In genomic region chr14:87405563-87405962, GRCh38 we compare ENCODE assay signal across 32 cellular contexts.
"Had no signal": no experiment of that assay in that cellular context is flagged by ENCODE, and none has a peak within 500 bp of the region (broad histone marks: within the 10 kb centered on the region; RNA-seq: fewer than 3 reads in every experiment).

No MANE protein-coding gene starts in this region.

- H3K27me3 Mint-ChIP-seq: activated CD4-positive, alpha-beta memory T cell treated with anti-CD3 and anti-CD28 coated beads, Interleukin-2, amount 10 ng/mL, durations not matched to agents 7 days and 5 days; activated CD4-positive, alpha-beta T cell treated with anti-CD3 and anti-CD28 coated beads, Interleukin-2, amount 10 ng/mL, durations not matched to agents 7 days and 5 days; activated naive CD4-positive, alpha-beta T cell treated with anti-CD3 and anti-CD28 coated beads, Interleukin-2, amount 10 ng/mL, durations not matched to agents 7 days and 5 days; activated naive CD8-positive, alpha-beta T cell treated with anti-CD3 and anti-CD28 coated beads, Interleukin-2, amount 10 ng/mL, durations not matched to agents 7 days and 5 days; activated T-cell treated with anti-CD3 and anti-CD28 coated beads, Interleukin-2, amount 50 U/mL, for 24 hours; brain; dendritic cell treated with granulocyte-macrophage colony-stimulating factor and Interleukin-4, amounts not matched to agents 40 ng/mL and 50 ng/mL, for 4 days had no signal

- DNase-seq: activated CD4-positive, alpha-beta memory T cell treated with anti-CD3 and anti-CD28 coated beads, Interleukin-2, amount 10 ng/mL, durations not matched to agents 7 days and 5 days; activated CD4-positive, alpha-beta T cell treated with anti-CD3 and anti-CD28 coated beads for 1 hour; activated CD4-positive, alpha-beta T cell treated with anti-CD3 and anti-CD28 coated beads for 4 hours; activated CD4-positive, alpha-beta T cell treated with anti-CD3 and anti-CD28 coated beads, Interleukin-2, amount 10 ng/mL, durations not matched to agents 7 days and 5 days; activated CD4-positive, alpha-beta T cell treated with anti-CD3 and anti-CD28 coated beads, Interleukin-2, amount 50 U/mL, for 4 hours; activated CD8-positive, alpha-beta memory T cell treated with anti-CD3 and anti-CD28 coated beads, Interleukin-2, amount 50 U/mL, for 48 hours; activated gamma-delta T cell; activated naive CD4-positive, alpha-beta T cell; activated naive CD4-positive, alpha-beta T cell treated with anti-CD3 and anti-CD28 coated beads, Interleukin-2, amount 10 ng/mL, durations not matched to agents 7 days and 5 days; activated naive CD8-positive, alpha-beta T cell treated with anti-CD3 and anti-CD28 coated beads, Interleukin-2, amount 10 ng/mL, durations not matched to agents 7 days and 5 days; activated T-cell treated with anti-CD3 and anti-CD28 coated beads for 4 hours; activated T-cell treated with anti-CD3 and anti-CD28 coated beads, Interleukin-2, amount 50 U/mL, for 24 hours; activated T-cell treated with anti-CD3 and anti-CD28 coated beads, Interleukin-2, amount 50 U/mL, for 72 hours; central memory CD4-positive, alpha-beta T cell; dorsolateral prefrontal cortex; effector memory CD4-positive, alpha-beta T cell; endodermal cell; erythroblast; foreskin melanocyte; T-helper 2 cell had no signal

- H3K9me3 ChIP-seq: ascending aorta, breast epithelium, esophagus muscularis mucosa, gastroesophageal sphincter had no signal

- H3K27ac ChIP-seq: ascending aorta, breast epithelium, cardiac muscle cell, coronary artery, esophagus muscularis mucosa, gastroesophageal sphincter, VCaP had no signal

- H3K36me3 Mint-ChIP-seq: activated naive CD4-positive, alpha-beta T cell treated with anti-CD3 and anti-CD28 coated beads, Interleukin-2, amount 10 ng/mL, durations not matched to agents 7 days and 5 days; activated naive CD4-positive, alpha-beta T cell treated with anti-CD3 and anti-CD28 coated beads, Interleukin-2, amount 50 U/mL, for 72 hours; activated naive CD8-positive, alpha-beta T cell treated with anti-CD3 and anti-CD28 coated beads, Interleukin-2, amount 10 ng/mL, durations not matched to agents 7 days and 5 days; brain; WTC11 had no signal

- H3K4me3 ChIP-seq: ascending aorta, breast epithelium, cardiac muscle cell, coronary artery, dorsolateral prefrontal cortex, esophagus muscularis mucosa, gastroesophageal sphincter had no signal

- H3K27me3 ChIP-seq: ascending aorta, breast epithelium, cardiac muscle cell, dorsolateral prefrontal cortex, esophagus muscularis mucosa, gastroesophageal sphincter had no signal

- H3K27ac Mint-ChIP-seq: activated CD4-positive, alpha-beta memory T cell treated with anti-CD3 and anti-CD28 coated beads, Interleukin-2, amount 10 ng/mL, durations not matched to agents 7 days and 5 days; activated CD4-positive, alpha-beta T cell treated with anti-CD3 and anti-CD28 coated beads, Interleukin-2, amount 10 ng/mL, durations not matched to agents 7 days and 5 days; activated naive CD4-positive, alpha-beta T cell treated with anti-CD3 and anti-CD28 coated beads, Interleukin-2, amount 10 ng/mL, durations not matched to agents 7 days and 5 days; activated naive CD4-positive, alpha-beta T cell treated with anti-CD3 and anti-CD28 coated beads, Interleukin-2, amount 50 U/mL, for 72 hours; activated naive CD8-positive, alpha-beta T cell treated with anti-CD3 and anti-CD28 coated beads, Interleukin-2, amount 10 ng/mL, durations not matched to agents 7 days and 5 days; activated T-cell treated with anti-CD3 and anti-CD28 coated beads, Interleukin-2, amount 50 U/mL, for 24 hours; activated T-cell treated with anti-CD3 and anti-CD28 coated beads, Interleukin-2, amount 50 U/mL, for 72 hours; brain; dendritic cell treated with granulocyte-macrophage colony-stimulating factor and Interleukin-4, amounts not matched to agents 40 ng/mL and 50 ng/mL, for 4 days; endodermal cell; WTC11 had no signal

- H3K4me1 ChIP-seq: ascending aorta, breast epithelium, esophagus muscularis mucosa, gastroesophageal sphincter had no signal

- H3K9me3 Mint-ChIP-seq: activated CD4-positive, alpha-beta T cell treated with anti-CD3 and anti-CD28 coated beads, Interleukin-2, amount 10 ng/mL, durations not matched to agents 7 days and 5 days; activated naive CD8-positive, alpha-beta T cell treated with anti-CD3 and anti-CD28 coated beads, Interleukin-2, amount 10 ng/mL, durations not matched to agents 7 days and 5 days; dendritic cell treated with granulocyte-macrophage colony-stimulating factor and Interleukin-4, amounts not matched to agents 40 ng/mL and 50 ng/mL, for 4 days; endodermal cell; WTC11 had no signal

- H3K4me3 Mint-ChIP-seq: activated CD4-positive, alpha-beta memory T cell treated with anti-CD3 and anti-CD28 coated beads, Interleukin-2, amount 10 ng/mL, durations not matched to agents 7 days and 5 days; activated CD4-positive, alpha-beta T cell treated with anti-CD3 and anti-CD28 coated beads, Interleukin-2, amount 10 ng/mL, durations not matched to agents 7 days and 5 days; activated naive CD4-positive, alpha-beta T cell treated with anti-CD3 and anti-CD28 coated beads, Interleukin-2, amount 10 ng/mL, durations not matched to agents 7 days and 5 days; activated naive CD8-positive, alpha-beta T cell treated with anti-CD3 and anti-CD28 coated beads, Interleukin-2, amount 10 ng/mL, durations not matched to agents 7 days and 5 days; activated T-cell treated with anti-CD3 and anti-CD28 coated beads, Interleukin-2, amount 50 U/mL, for 24 hours; activated T-cell treated with anti-CD3 and anti-CD28 coated beads, Interleukin-2, amount 50 U/mL, for 72 hours; brain; dendritic cell treated with granulocyte-macrophage colony-stimulating factor and Interleukin-4, amounts not matched to agents 40 ng/mL and 50 ng/mL, for 4 days; endodermal cell; WTC11 had no signal

- FAIRE-seq: TTC549 had no signal

- H3K36me3 ChIP-seq: ascending aorta, breast epithelium, cardiac muscle cell, esophagus muscularis mucosa, gastroesophageal sphincter had no signal

- H3K4me1 Mint-ChIP-seq: activated CD4-positive, alpha-beta memory T cell treated with anti-CD3 and anti-CD28 coated beads, Interleukin-2, amount 10 ng/mL, durations not matched to agents 7 days and 5 days; activated CD4-positive, alpha-beta T cell treated with anti-CD3 and anti-CD28 coated beads, Interleukin-2, amount 10 ng/mL, durations not matched to agents 7 days and 5 days; activated naive CD4-positive, alpha-beta T cell treated with anti-CD3 and anti-CD28 coated beads, Interleukin-2, amount 10 ng/mL, durations not matched to agents 7 days and 5 days; activated naive CD8-positive, alpha-beta T cell treated with anti-CD3 and anti-CD28 coated beads, Interleukin-2, amount 10 ng/mL, durations not matched to agents 7 days and 5 days; brain had no signal
